ENCODE assay signal across 27 cellular contexts in genomic region chr6:159127701-159128100, GRCh38. TPM values are rescaled to one million over a fixed set of nuclear protein-coding genes. Genes with fewer than 3 reads are reported as not detected.
A peak's percentile ranks its signal among the peaks of the same experiment; 100 is the strongest.
DNase-seq lines count a peak whose midpoint lies in the region; ATAC-seq, FAIRE-seq and TF ChIP-seq lines count a peak whose summit lies in the region.
"Had no signal": no experiment of that assay in that cellular context is flagged by ENCODE, and none has a peak within 500 bp of the region (broad histone marks: within the 10 kb centered on the region; RNA-seq: fewer than 3 reads in every experiment).

No MANE protein-coding gene starts in this region.

- ATAC-seq in gastrocnemius medialis, result no peak
- ATAC-seq: HepG2, K562 had no signal

- no peak overlapping the region for H3K14ac ChIP-seq in H1 (ENCODE audit: insufficient read length)

- H3K4me1 Mint-ChIP-seq in progenitor cell of endocrine pancreas (ENCODE audit: low read depth), result peaks cover 5% of the 10 kb centered on the region
- H3K4me1 Mint-ChIP-seq: CD4-positive, alpha-beta memory T cell had no signal

- DNase-seq in H1 (ENCODE audit: low read depth in 1 of 2, low spot score in 2 of 2) (no peak), gastrocnemius medialis (no peak), dermis blood vessel endothelial cell (no peak), progenitor cell of endocrine pancreas (ENCODE audit: low spot score, unreplicated experiment) (no peak), SW 1271 (lab: John Stamatoyannopoulos, UW) (no peak)
- DNase-seq: CD4-positive, alpha-beta memory T cell; COR-L47; DMS53; H7; NCI-H1694 treated with DMSO at 0.1 percent for 48 hours; NCI-H2081; NCI-H2227 treated with DMSO at 0.1 percent for 48 hours; NCI-H526 treated with DMSO at 0.1 percent for 48 hours; OCI-M1; SHP77 treated with DMSO at 0.1 percent for 48 hours had no signal

- H3K36me3 Mint-ChIP-seq in progenitor cell of endocrine pancreas (ENCODE audit: insufficient read depth), result no peaks in the 10 kb centered on the region
- H3K36me3 Mint-ChIP-seq: CD4-positive, alpha-beta memory T cell had no signal

- no peak overlapping the region for H2BK20ac ChIP-seq in H1 (ENCODE audit: low read length)

- TF ChIP-seq EP300 in H1 (IDR thresholded peaks at IDR 0.05; ENCODE audit: borderline replicate concordance in 1 of 2, low read depth in 2 of 2, low read length in 2 of 2), result no peak

- H3K9me3 Mint-ChIP-seq in progenitor cell of endocrine pancreas (ENCODE audit: low read depth), result no peaks in the 10 kb centered on the region

- peak overlapping the region; percentile 33; the same call in 1 of the 2 replicates for H3K9ac ChIP-seq in OCI-LY1 (ENCODE audit: low read length)
- no peak overlapping the region for H3K9ac ChIP-seq in H1 (replicated peaks in 1 of 4; ENCODE audit: extremely low read depth in 1 of 4, low read depth in 3 of 4, low read length in 3 of 4)
- H3K9ac ChIP-seq: BLaER1 treated with 17β-estradiol and CSF1 and Interleukin-3, amounts not matched to agents 10 nM and 100 nM had no signal

- H3K4me3 ChIP-seq in DOHH2 (ENCODE audit: low read length), result peak overlapping the region; percentile 71
- H3K4me3 ChIP-seq in OCI-LY1 (ENCODE audit: low read depth, low read length, poor library complexity, severe bottlenecking), result peak overlapping the region; percentile 25
- H3K4me3 ChIP-seq in H1 (ENCODE audit: extremely low read depth in 1 of 4, insufficient read depth in 2 of 4, low read depth in 3 of 4, low read length in 4 of 4), result no peak overlapping the region
- no peak overlapping the region for H3K4me3 ChIP-seq in gastrocnemius medialis
- H3K4me3 ChIP-seq: BLaER1 treated with 17β-estradiol and CSF1 and Interleukin-3, amounts not matched to agents 10 nM and 100 nM; K562; Peyer's patch had no signal

- H3K9me3 ChIP-seq in DOHH2 (ENCODE audit: control insufficient read depth, insufficient read depth, low read length) (no peaks in the 10 kb centered on the region), OCI-LY1 (ENCODE audit: low read length) (peaks cover 2% of the 10 kb centered on the region; the same call in 1 of the 2 replicates), H1 (ENCODE audit: insufficient read depth in 2 of 2, low read depth in 1 of 2, low read length in 1 of 2) (no peaks in the 10 kb centered on the region), gastrocnemius medialis (no peaks in the 10 kb centered on the region)
- H3K9me3 ChIP-seq: Peyer's patch had no signal

- H4K91ac ChIP-seq in H1 (replicated peaks; ENCODE audit: insufficient read length, low read length), result no peak overlapping the region

- H2AK5ac ChIP-seq in H1 (ENCODE audit: low read depth, low read length), result no peak overlapping the region

- CTCF ChIA-PET in H1 (lab: Charles Lee; ENCODE audit: partially characterized antibody), result interaction anchor here (0.7 to 4.1 kb wide), 12 partner anchors 8 to 119 kb away, joined by 3 to 25 read pairs (median 7); partner anchors contain the start of gene TAGAP

- WGBS in H1 (ENCODE audit: extremely low coverage in 1 of 2, insufficient coverage in 1 of 2, insufficient read length in 1 of 2, insufficient replicate concordance in 2 of 2, low coverage in 1 of 2, low lambda C conversion rate in 2 of 2, missing lambda C conversion rate in 1 of 2), 2 experiments, result 84% methylated on average over 10 of the region's 12 CpGs; no CpG with 5 or more reads in 1 of the 2 experiments

- TF ChIP-seq RAD21 in H1 (IDR thresholded peaks at IDR 0.05 in 1 of 2, conservative IDR thresholded peaks at IDR 0.05 in 1 of 2; ENCODE audit: low read depth in 2 of 2, low read length in 2 of 2), result no peak

- no peaks in the 10 kb centered on the region for H3K23me2 ChIP-seq in H1 (ENCODE audit: low read depth, low read length)

- POLR2A ChIA-PET in H1 (lab: Charles Lee; ENCODE audit: partially characterized antibody), result interaction anchor here (0.6 to 1.0 kb wide), 2 partner anchors 20 to 125 kb away, joined by 3 to 4 read pairs; no protein-coding TSS in a partner anchor

- no peak overlapping the region for H3K4me3 Mint-ChIP-seq in progenitor cell of endocrine pancreas (ENCODE audit: low read depth)
- H3K4me3 Mint-ChIP-seq: CD4-positive, alpha-beta memory T cell had no signal

- peak overlapping the region; percentile 95 for H3K4me2 ChIP-seq in DOHH2 (ENCODE audit: low read length)
- H3K4me2 ChIP-seq in OCI-LY1 (ENCODE audit: low read length), result peak overlapping the region; percentile 43; the same call in 1 of the 2 replicates
- no peak overlapping the region for H3K4me2 ChIP-seq in H1 (ENCODE audit: insufficient read depth in 1 of 2, low read depth in 2 of 2, low read length in 2 of 2)

- intact Hi-C loops in gastrocnemius medialis (cut with DNase I; ENCODE audit: low total_unique reads), result loop anchor here (5.0 to 10.0 kb wide), 5 partner anchors 125 to 1147 kb away; partner anchors contain the start of gene RSPH3

- H3K27me3 Mint-ChIP-seq in progenitor cell of endocrine pancreas, result peaks cover 15% of the 10 kb centered on the region

- H4K20me1 ChIP-seq in DOHH2 (ENCODE audit: control insufficient read depth, insufficient read depth, low read depth, low read length) (no peaks in the 10 kb centered on the region), OCI-LY1 (ENCODE audit: insufficient read depth, low read length) (no peaks in the 10 kb centered on the region), H1 (replicated peaks in 1 of 2; ENCODE audit: control insufficient read depth in 1 of 2, insufficient read depth in 2 of 2, low read length in 2 of 2) (no peaks in the 10 kb centered on the region)
- H4K20me1 ChIP-seq: BLaER1 treated with 17β-estradiol and CSF1 and Interleukin-3, amounts not matched to agents 10 nM and 100 nM had no signal

- H3K27ac ChIP-seq in DOHH2 (ENCODE audit: low read depth, low read length) (peak overlapping the region; percentile 86), OCI-LY1 (ENCODE audit: low read depth, low read length, poor library complexity, severe bottlenecking) (peak overlapping the region; percentile 72), H1 (ENCODE audit: low read depth, low read length) (no peak overlapping the region), gastrocnemius medialis (peak overlapping the region; percentile 89 to 93 (median 90))
- H3K27ac ChIP-seq: BLaER1 treated with 17β-estradiol and CSF1 and Interleukin-3, amounts not matched to agents 10 nM and 100 nM had no signal

- no peaks in the 10 kb centered on the region for H3K79me1 ChIP-seq in H1 (ENCODE audit: low read depth, low read length)

- no peaks in the 10 kb centered on the region for H3K9me2 ChIP-seq in DOHH2 (replicated peaks; ENCODE audit: control insufficient read depth, low read length)
- H3K9me2 ChIP-seq in OCI-LY1 (ENCODE audit: low read depth, low read length), result no peaks in the 10 kb centered on the region

- H3K27me3 ChIP-seq in DOHH2 (ENCODE audit: control insufficient read depth, low read length) (no peaks in the 10 kb centered on the region), OCI-LY1 (ENCODE audit: insufficient read depth, low read length) (no peaks in the 10 kb centered on the region), H1 (replicated peaks in 1 of 4; ENCODE audit: control insufficient read depth in 3 of 4, extremely low read depth in 1 of 4, insufficient read depth in 3 of 4, low read length in 3 of 4) (no peaks in the 10 kb centered on the region; a peak in 1 of 7 replicates), gastrocnemius medialis (no peaks in the 10 kb centered on the region)
- H3K27me3 ChIP-seq: BLaER1 treated with 17β-estradiol and CSF1 and Interleukin-3, amounts not matched to agents 10 nM and 100 nM; Peyer's patch had no signal

- peak overlapping the region; percentile 57; the same call in 1 of the 2 replicates for H4K8ac ChIP-seq in H1 (ENCODE audit: extremely low read depth, insufficient read depth, low read length)

- no peak overlapping the region for H3K56ac ChIP-seq in H1 (replicated peaks; ENCODE audit: insufficient read length, low read depth, low read length)

- no peak overlapping the region for H2BK5ac ChIP-seq in H1 (ENCODE audit: low read depth, low read length)

- H3K36me3 ChIP-seq in DOHH2 (ENCODE audit: control insufficient read depth, low read length) (no peaks in the 10 kb centered on the region), OCI-LY1 (ENCODE audit: insufficient read depth, low read length) (no peaks in the 10 kb centered on the region; the same call in 1 of the 2 replicates), H1 (ENCODE audit: control insufficient read depth in 2 of 4, insufficient read depth in 4 of 4, low read length in 3 of 4) (no peaks in the 10 kb centered on the region), gastrocnemius medialis (no peaks in the 10 kb centered on the region)
- H3K36me3 ChIP-seq: BLaER1 treated with 17β-estradiol and CSF1 and Interleukin-3, amounts not matched to agents 10 nM and 100 nM; Peyer's patch had no signal

- TF ChIP-seq CTCF in DOHH2 (IDR thresholded peaks at IDR 0.05; ENCODE audit: low read depth, low read length, poor library complexity, severe bottlenecking) (no peak), OCI-LY1 (IDR thresholded peaks at IDR 0.05; ENCODE audit: low read length) (no peak), H1 (IDR thresholded peaks at IDR 0.05; ENCODE audit: control extremely low read depth in 1 of 3, insufficient read depth in 1 of 3, low read depth in 1 of 3, low read length in 3 of 3) (no peak), gastrocnemius medialis (IDR thresholded peaks at IDR 0.05 in 4 of 5, conservative IDR thresholded peaks at IDR 0.05 in 1 of 5) (no peak), progenitor cell of endocrine pancreas (IDR thresholded peaks at IDR 0.05; ENCODE audit: unreplicated experiment) (no peak)

- H3K23ac ChIP-seq in H1 (ENCODE audit: insufficient read length), result no peak overlapping the region

- 0 out of 2 replicates have a peak overlapping the region, but pooled peaks have one; percentile 42 for H2AFZ ChIP-seq in OCI-LY1 (ENCODE audit: low read length)
- H2AFZ ChIP-seq in H1 (ENCODE audit: low read length), result no peak overlapping the region

- H3K27ac Mint-ChIP-seq in progenitor cell of endocrine pancreas, result no peak overlapping the region
- H3K27ac Mint-ChIP-seq: CD4-positive, alpha-beta memory T cell had no signal

- H2BK15ac ChIP-seq in H1 (ENCODE audit: low read length), result no peak overlapping the region

- H2BK120ac ChIP-seq in H1 (replicated peaks; ENCODE audit: low read depth, low read length), result no peak overlapping the region

- H3K18ac ChIP-seq in H1 (ENCODE audit: extremely low read depth, low read length), result no peak overlapping the region

- H3K4me1 ChIP-seq in DOHH2 (ENCODE audit: control insufficient read depth, low read length) (peaks cover 85% of the 10 kb centered on the region), OCI-LY1 (ENCODE audit: insufficient read depth, low read length, severe bottlenecking) (peaks cover 47% of the 10 kb centered on the region), H1 (replicated peaks in 1 of 4; ENCODE audit: control insufficient read depth in 3 of 4, insufficient read depth in 4 of 4, low read length in 3 of 4) (no peaks in the 10 kb centered on the region), gastrocnemius medialis (peaks cover 16 to 27% of the 10 kb centered on the region in 2 donors)
- H3K4me1 ChIP-seq: Peyer's patch had no signal

- no peak for FAIRE-seq in H1 (lab: Jason Lieb, UNC)
- FAIRE-seq: A204.1, G401.6, HepG2, K562 had no signal

- no peak overlapping the region for H3K4ac ChIP-seq in H1 (replicated peaks; ENCODE audit: insufficient read length, low read depth, low read length)

- no peak overlapping the region for H2BK12ac ChIP-seq in H1 (ENCODE audit: low read depth, low read length)

- no peaks in the 10 kb centered on the region for H3K79me2 ChIP-seq in DOHH2 (ENCODE audit: control insufficient read depth, low read length)
- H3K79me2 ChIP-seq in OCI-LY1 (ENCODE audit: insufficient read depth, low read length), result no peaks in the 10 kb centered on the region
- H3K79me2 ChIP-seq in H1 (ENCODE audit: control insufficient read depth in 1 of 2, insufficient read depth in 2 of 2, low read length in 2 of 2), result no peaks in the 10 kb centered on the region

- TF ChIP-seq POLR2A in H1 (IDR thresholded peaks at IDR 0.05; ENCODE audit: control extremely low read depth in 1 of 2, low read depth in 2 of 2, low read length in 2 of 2) (no peak), gastrocnemius medialis (IDR thresholded peaks at IDR 0.05) (no peak)

- no peak overlapping the region for H4K5ac ChIP-seq in H1 (ENCODE audit: insufficient read length, low read depth, low read length)

- H3F3A ChIP-seq in DOHH2 (ENCODE audit: control insufficient read depth, insufficient read depth) (peaks cover 13% of the 10 kb centered on the region), OCI-LY1 (ENCODE audit: insufficient read depth, low read length) (no peaks in the 10 kb centered on the region)

- in situ Hi-C loops in gastrocnemius medialis (cut with MboI; ENCODE audit: low sequenced_read_pairs in 4 of 4), result no loop called here

RNA-seq across cellular contexts. Expression of gene FNDC1, which starts 41.5 kb away (rescaled TPM):
- 0.30 and 0.42 TPM in 2 replicates for total RNA-seq in H1 (2021; fragmentation: NEBNext Ultra II Directional; extraction: Animal tissue kit (Norgen Biotek cat#: 25700))
- 0.06 and 0.14 TPM in 2 replicates for polyA plus RNA-seq in H1 (2011; rRNA removed)
- polyA plus RNA-seq in H1 (2011; cell fraction: cytosol; rRNA removed), result 0.04 TPM
- polyA plus RNA-seq in H1 (2011; cell fraction: nucleus; rRNA removed), result 0.13 TPM
- 0.09 to 0.24 TPM (median 0.11 TPM) in 4 replicates for polyA plus RNA-seq in H1 (2012, experiment 1 of 2)
- polyA plus RNA-seq in H1 (2012, experiment 2 of 2), result 0.05 TPM
- 0.55 TPM for polyA plus RNA-seq in H1 (2013, experiment 1 of 2)
- polyA plus RNA-seq in H1 (2013, experiment 2 of 2), result 0.39 TPM
- 0.07 and 0.16 TPM in 2 replicates for polyA minus RNA-seq in H1 (2011; rRNA and poly(A)+ RNA removed)
- not detected for polyA minus RNA-seq in H1 (2011; cell fraction: cytosol; rRNA and poly(A)+ RNA removed)
- polyA minus RNA-seq in H1 (2011; cell fraction: nucleus; rRNA and poly(A)+ RNA removed), result 0.10 TPM
- total RNA-seq in gastrocnemius medialis, result under 1 TPM; 0.16 to 0.41 (median 0.31) TPM
- not detected in 2 replicates for total RNA-seq in dermis blood vessel endothelial cell
- 0.07 TPM in 1 of 2 replicates, not detected in the other for total RNA-seq in progenitor cell of endocrine pancreas
- total RNA-seq: CD4-positive, alpha-beta memory T cell; H7; HepG2; HT1080; K562; LHCN-M2; MCF 10A; NCI-H460 had no signal
- polyA plus RNA-seq: HepG2, K562 had no signal

Comparison
In these comparisons a context has a peak if more than half of its experiments do, and no peak if none do; other contexts are left out.
1. H3K4me2 ChIP-seq: peak in DOHH2 (single experiment) and OCI-LY1 (single experiment); none in H1 (0 of 2).
2. H3K4me3 ChIP-seq: peak in DOHH2 (single experiment) and OCI-LY1 (single experiment); none in H1 (0 of 4) and gastrocnemius medialis (0 of 4).